4 cellular contexts compared by ENCODE assay signal in genomic region chr1:5386371-5386770, GRCh38.
"Had no signal": no experiment of that assay in that cellular context is flagged by ENCODE, and none has a peak within 500 bp of the region (broad histone marks: within the 10 kb centered on the region; RNA-seq: fewer than 3 reads in every experiment).

No MANE protein-coding gene starts in this region.

- ATAC-seq: GM23338 had no signal

- H3K4me2 ChIP-seq: GM23338 had no signal

- H2AFZ ChIP-seq: GM23338 had no signal

- DNase-seq: H9, HCEC 1CT, KBM-7 had no signal

- H3K4me3 ChIP-seq: GM23338 had no signal
